Comparison of ENCODE assay signal across 24 cellular contexts in the genomic region with DNA sequence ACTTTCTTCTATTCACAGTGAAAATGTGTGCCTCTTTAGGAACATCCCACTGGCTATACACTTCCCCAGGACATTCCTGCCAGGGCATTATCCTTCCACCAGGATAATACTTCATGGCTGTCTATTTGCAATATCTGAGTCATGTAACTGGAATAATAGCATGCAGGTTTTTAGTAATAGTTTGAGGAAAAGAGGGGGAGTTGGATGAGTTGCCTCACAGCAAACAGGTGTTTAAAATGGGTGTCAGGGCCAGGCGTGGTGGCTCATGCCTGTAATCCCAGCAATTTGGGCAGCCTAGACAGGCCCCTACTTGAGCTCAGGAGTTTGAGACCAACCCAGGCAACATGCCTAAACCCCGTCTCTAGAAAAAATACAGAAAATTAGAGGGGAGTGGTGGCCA.
DNase-seq lines count a peak whose midpoint lies in the region; ATAC-seq and TF ChIP-seq lines count a peak whose summit lies in the region.
"Had no signal": no experiment of that assay in that cellular context is flagged by ENCODE, and none has a peak within 500 bp of the region (broad histone marks: within the 10 kb centered on the region; RNA-seq: fewer than 3 reads in every experiment).

No MANE protein-coding gene starts in this region.

- H3K9me3 Mint-ChIP-seq in MCF 10A (ENCODE audit: unreplicated experiment): no peaks in the 10 kb centered on the region
- H3K9me3 Mint-ChIP-seq in nephron progenitor cell: no peaks in the 10 kb centered on the region
- H3K9me3 Mint-ChIP-seq in CD8-positive, alpha-beta T cell: no peaks in the 10 kb centered on the region
- H3K9me3 Mint-ChIP-seq: CD8-positive, alpha-beta memory T cell had no signal

- no peak overlapping the region for H3K4me3 Mint-ChIP-seq in MCF 10A (ENCODE audit: unreplicated experiment)
- H3K4me3 Mint-ChIP-seq in nephron progenitor cell: no peak overlapping the region
- H3K4me3 Mint-ChIP-seq in CD8-positive, alpha-beta T cell: no peak overlapping the region
- H3K4me3 Mint-ChIP-seq: CD8-positive, alpha-beta memory T cell had no signal

- H3K27me3 ChIP-seq in breast epithelium (no peaks in the 10 kb centered on the region), uterus (no peaks in the 10 kb centered on the region)
- no peaks in the 10 kb centered on the region for H3K27me3 ChIP-seq in CD8-positive, alpha-beta T cell (ENCODE audit: insufficient read depth, low read length)
- H3K27me3 ChIP-seq: SJSA1 had no signal

- TF ChIP-seq CTCF in MCF 10A (IDR thresholded peaks at IDR 0.05; ENCODE audit: unreplicated experiment) (no peak), breast epithelium (IDR thresholded peaks at IDR 0.05) (no peak), foreskin fibroblast (IDR thresholded peaks at IDR 0.05; ENCODE audit: low read depth, low read length) (no peak), nephron progenitor cell (IDR thresholded peaks at IDR 0.05) (no peak), uterus (IDR thresholded peaks at IDR 0.05) (no peak)
- TF ChIP-seq CTCF in CD8-positive, alpha-beta T cell (IDR thresholded peaks at IDR 0.05): no peak

- ATAC-seq in CD8-positive, alpha-beta T cell: no peak
- ATAC-seq: K562, Right ventricle myocardium inferior had no signal

- DNase-seq in MCF 10A (ENCODE audit: unreplicated experiment) (peak; percentile 5), breast epithelium (ENCODE audit: low spot score in 2 of 2) (no peak), amniotic epithelial cell (ENCODE audit: low read depth) (peak; percentile 14), foreskin fibroblast (peak; percentile 3 to 29), nephron progenitor cell (no peak), NCI-H2107 treated with DMSO at 0.1 percent for 48 hours (lab: John Stamatoyannopoulos, UW; ENCODE audit: unreplicated experiment) (no peak), uterus (no peak)
- DNase-seq in CD8-positive, alpha-beta T cell: no peak
- DNase-seq: ACHN; AML-193; C1 segment of cervical spinal cord; Calu3; CD8-positive, alpha-beta memory T cell; DMS153; NCI-H1105; NCI-H2081; NCI-H2171 treated with DMSO at 0.1 percent for 48 hours; NCI-H446; NCI-H526; OCI-M1 had no signal

- BruUV-seq in MCF 10A (replicated peaks; lab: Mats Ljungman, UMichigan): no TSS peak

- H3K27ac Mint-ChIP-seq in MCF 10A (ENCODE audit: low read depth, unreplicated experiment) (no peak overlapping the region), nephron progenitor cell (no peak overlapping the region)
- H3K27ac Mint-ChIP-seq in CD8-positive, alpha-beta T cell: no peak overlapping the region
- H3K27ac Mint-ChIP-seq: CD8-positive, alpha-beta memory T cell had no signal

- H3K27ac ChIP-seq in breast epithelium (no peak overlapping the region), uterus (no peak overlapping the region)
- no peak overlapping the region for H3K27ac ChIP-seq in CD8-positive, alpha-beta T cell (ENCODE audit: low read depth, low read length)
- H3K27ac ChIP-seq: 22Rv1, SJSA1 had no signal

- H3K9me3 ChIP-seq in breast epithelium: no peaks in the 10 kb centered on the region
- H3K9me3 ChIP-seq in uterus: no peaks in the 10 kb centered on the region
- H3K9me3 ChIP-seq in CD8-positive, alpha-beta T cell (ENCODE audit: low read length): no peaks in the 10 kb centered on the region
- H3K9me3 ChIP-seq: SJSA1 had no signal

- no peaks in the 10 kb centered on the region for H3K27me3 Mint-ChIP-seq in MCF 10A (ENCODE audit: insufficient read depth, unreplicated experiment)
- H3K27me3 Mint-ChIP-seq in nephron progenitor cell (ENCODE audit: low read depth, poor library complexity): no peaks in the 10 kb centered on the region
- no peaks in the 10 kb centered on the region for H3K27me3 Mint-ChIP-seq in CD8-positive, alpha-beta T cell (ENCODE audit: low read depth)
- H3K27me3 Mint-ChIP-seq: CD8-positive, alpha-beta memory T cell had no signal

- no peaks in the 10 kb centered on the region for H3K36me3 ChIP-seq in breast epithelium
- H3K36me3 ChIP-seq in uterus: no peaks in the 10 kb centered on the region
- no peaks in the 10 kb centered on the region for H3K36me3 ChIP-seq in CD8-positive, alpha-beta T cell (ENCODE audit: insufficient read depth, low read length)
- H3K36me3 ChIP-seq: SJSA1 had no signal

- no peaks in the 10 kb centered on the region for H3K4me1 Mint-ChIP-seq in MCF 10A (ENCODE audit: insufficient read depth, unreplicated experiment)
- peaks cover 10% of the 10 kb centered on the region for H3K4me1 Mint-ChIP-seq in nephron progenitor cell
- no peaks in the 10 kb centered on the region for H3K4me1 Mint-ChIP-seq in CD8-positive, alpha-beta T cell (ENCODE audit: low read depth)
- H3K4me1 Mint-ChIP-seq: CD8-positive, alpha-beta memory T cell had no signal

- H3K36me3 Mint-ChIP-seq in MCF 10A (ENCODE audit: insufficient read depth, unreplicated experiment) (no peaks in the 10 kb centered on the region), nephron progenitor cell (ENCODE audit: low read depth) (no peaks in the 10 kb centered on the region)
- H3K36me3 Mint-ChIP-seq in CD8-positive, alpha-beta T cell: no peaks in the 10 kb centered on the region
- H3K36me3 Mint-ChIP-seq: CD8-positive, alpha-beta memory T cell had no signal

- H3K4me1 ChIP-seq in breast epithelium: no peaks in the 10 kb centered on the region
- no peaks in the 10 kb centered on the region for H3K4me1 ChIP-seq in uterus
- H3K4me1 ChIP-seq in CD8-positive, alpha-beta T cell (ENCODE audit: insufficient read depth, low read length): no peaks in the 10 kb centered on the region
- H3K4me1 ChIP-seq: SJSA1 had no signal

- POLR2A ChIA-PET in MCF 10A (lab: Yijun Ruan, JAX): no interaction called here
- POLR2A ChIA-PET in CD8-positive, alpha-beta T cell (lab: Charles Lee): no interaction called here

- H3K4me3 ChIP-seq in breast epithelium: no peak overlapping the region
- no peak overlapping the region for H3K4me3 ChIP-seq in foreskin fibroblast (ENCODE audit: low read depth in 1 of 2, low read length in 2 of 2)
- no peak overlapping the region for H3K4me3 ChIP-seq in uterus
- no peak overlapping the region for H3K4me3 ChIP-seq in CD8-positive, alpha-beta T cell (ENCODE audit: low read depth, low read length)
- H3K4me3 ChIP-seq: K562, SJSA1 had no signal

- CTCF ChIA-PET in MCF 10A (lab: Yijun Ruan, JAX): interaction anchor here (1.1 kb wide), 1 partner anchor 10 kb away, joined by 3 read pairs; no protein-coding TSS in a partner anchor
- CTCF ChIA-PET in CD8-positive, alpha-beta T cell (lab: Charles Lee): no interaction called here

- intact Hi-C loops in MCF 10A (cut with micrococcal nuclease) (no loop called here), breast epithelium (cut with DNase I; ENCODE audit: low total_unique reads) (no loop called here), uterus (cut with DNase I; ENCODE audit: low total_unique reads) (no loop called here)
- intact Hi-C loops in CD8-positive, alpha-beta T cell (cut with DNase I, micrococcal nuclease): no loop called here

- TF ChIP-seq POLR2A in breast epithelium (IDR thresholded peaks at IDR 0.05) (no peak), uterus (IDR thresholded peaks at IDR 0.05) (no peak)

Comparison
In these comparisons a context has a peak if more than half of its experiments do, and no peak if none do; other contexts are left out.
1. DNase-seq: peak in MCF 10A (single experiment), amniotic epithelial cell (single experiment) and foreskin fibroblast (2 of 2); none in breast epithelium (0 of 2), nephron progenitor cell (single experiment), NCI-H2107 treated with DMSO at 0.1 percent for 48 hours (single experiment), uterus (0 of 2) and CD8-positive, alpha-beta T cell (0 of 7).